ENCODE assay signal across 9 cellular contexts in the genomic region with DNA sequence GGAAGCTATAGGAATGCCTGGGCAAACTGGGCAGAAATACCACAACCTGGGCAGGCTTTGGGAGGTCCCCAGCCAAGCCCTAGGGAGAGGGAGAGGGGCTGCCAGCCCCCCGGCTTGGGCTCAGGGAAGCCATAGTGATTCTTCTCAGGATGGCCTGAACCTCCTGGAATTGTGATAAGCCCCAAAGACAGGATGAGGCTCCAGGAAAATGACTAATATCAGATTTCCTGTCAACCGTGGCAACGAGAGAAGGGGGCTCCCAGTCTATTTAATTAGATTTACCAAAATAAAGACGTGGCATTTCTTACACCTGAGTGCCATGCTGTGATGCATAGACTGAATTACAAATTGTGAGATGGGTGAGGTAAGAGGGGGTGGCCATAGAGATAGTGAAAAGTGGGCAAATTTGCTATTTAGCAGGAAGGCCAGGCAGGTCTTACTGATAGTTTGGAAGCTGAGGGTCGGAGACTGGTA. TPM values are rescaled to one million over a fixed set of nuclear protein-coding genes. Genes with fewer than 3 reads are reported as not detected.
DNase-seq lines count a peak whose midpoint lies in the region; ATAC-seq, FAIRE-seq and TF ChIP-seq lines count a peak whose summit lies in the region.
"Had no signal": no experiment of that assay in that cellular context is flagged by ENCODE, and none has a peak within 500 bp of the region (broad histone marks: within the 10 kb centered on the region; RNA-seq: fewer than 3 reads in every experiment).

No MANE protein-coding gene starts in this region.

- peak overlapping the region; percentile 98 for H3K4me2 ChIP-seq in osteoblast (ENCODE audit: insufficient read depth, low read length)

- 38% methylated on average over 5 of the region's 5 CpGs for WGBS in esophagus, 2 donors

- H3K79me2 ChIP-seq in osteoblast (ENCODE audit: insufficient read depth, low read length): no peaks in the 10 kb centered on the region

- peak overlapping the region; percentile 94 for H3K4me3 Mint-ChIP-seq in CD4-positive, alpha-beta T cell

- CTCF ChIA-PET in CD4-positive, alpha-beta T cell (lab: Charles Lee): no interaction called here

- H3K27ac Mint-ChIP-seq in CD4-positive, alpha-beta T cell: peak overlapping the region; percentile 71

- POLR2A ChIA-PET in CD4-positive, alpha-beta T cell (lab: Charles Lee): interaction anchor here (2.8 kb wide), 1 partner anchor 21 kb away, joined by 16 read pairs; a partner anchor contains a TSS

- TF ChIP-seq CTCF in CD4-positive, alpha-beta T cell (IDR thresholded peaks at IDR 0.05): no peak
- TF ChIP-seq CTCF in Peyer's patch (IDR thresholded peaks at IDR 0.05) (no peak), osteoblast (IDR thresholded peaks at IDR 0.05; ENCODE audit: extremely low read depth, low read depth, low read length) (no peak)

- H2AFZ ChIP-seq in osteoblast (ENCODE audit: low read length): peak overlapping the region; percentile 94

- H3K4me1 Mint-ChIP-seq in CD4-positive, alpha-beta T cell (ENCODE audit: low read depth): peaks cover 14% of the 10 kb centered on the region

- FAIRE-seq in urothelium cell line (lab: Jason Lieb, UNC): no peak
- FAIRE-seq: GM18507 had no signal

- H3K9me3 Mint-ChIP-seq in CD4-positive, alpha-beta T cell: no peaks in the 10 kb centered on the region

- peak; percentile 8 for ATAC-seq in CD4-positive, alpha-beta T cell (ENCODE audit: poor library complexity)

- no peak for DNase-seq in CD4-positive, alpha-beta T cell
- DNase-seq in Peyer's patch (no peak), osteoblast (ENCODE audit: insufficient read length, low spot score, missing footprints) (peak; percentile 46), DMS53 (lab: John Stamatoyannopoulos, UW) (no peak), hippocampal formation (lab: John Stamatoyannopoulos, UW) (no peak), urothelium cell line (ENCODE audit: low spot score) (no peak), nucleus accumbens (lab: John Stamatoyannopoulos, UW) (no peak)

- no peak overlapping the region for H3K27ac ChIP-seq in CD4-positive, alpha-beta T cell (ENCODE audit: low read depth, low read length)
- H3K27ac ChIP-seq in Peyer's patch (peak overlapping the region; percentile 78 to 92 (median 84)), esophagus (ENCODE audit: low read depth in 2 of 2, low read length in 1 of 2) (peak overlapping the region; percentile 89 to 92), osteoblast (ENCODE audit: low read depth, low read length) (peak overlapping the region; percentile 87)

- intact Hi-C loops in CD4-positive, alpha-beta T cell (cut with DNase I, micrococcal nuclease): no loop called here

- no peaks in the 10 kb centered on the region for H3K36me3 Mint-ChIP-seq in CD4-positive, alpha-beta T cell (ENCODE audit: low read depth)

- H3K27me3 Mint-ChIP-seq in CD4-positive, alpha-beta T cell: no peaks in the 10 kb centered on the region

- H3K4me3 ChIP-seq in Peyer's patch (peak overlapping the region; percentile 58 to 71 (median 64)), esophagus (ENCODE audit: low read depth in 1 of 2, low read length in 2 of 2) (peak overlapping the region; percentile 46 to 47), osteoblast (ENCODE audit: insufficient read depth, low read length) (peak overlapping the region; percentile 90)

- H3K9me3 ChIP-seq in CD4-positive, alpha-beta T cell (ENCODE audit: control insufficient read depth, low read length): no peaks in the 10 kb centered on the region
- H3K9me3 ChIP-seq in Peyer's patch: no peaks in the 10 kb centered on the region
- H3K9me3 ChIP-seq in esophagus (ENCODE audit: control insufficient read depth in 2 of 2, insufficient read depth in 1 of 2, low read depth in 1 of 2, low read length in 1 of 2): no peaks in the 10 kb centered on the region
- no peaks in the 10 kb centered on the region for H3K9me3 ChIP-seq in osteoblast (ENCODE audit: low read depth, low read length)

- TF ChIP-seq POLR2A in Peyer's patch (IDR thresholded peaks at IDR 0.05): no peak

- H3K36me3 ChIP-seq in Peyer's patch: no peaks in the 10 kb centered on the region
- H3K36me3 ChIP-seq in esophagus (ENCODE audit: control insufficient read depth in 2 of 2, insufficient read depth in 2 of 2, low read length in 1 of 2): no peaks in the 10 kb centered on the region
- no peaks in the 10 kb centered on the region for H3K36me3 ChIP-seq in osteoblast (ENCODE audit: insufficient read depth, low read length)

- H3K4me1 ChIP-seq in Peyer's patch (peaks cover 0 to 16% (median 2%) of the 10 kb centered on the region in 4 donors), esophagus (ENCODE audit: control insufficient read depth in 2 of 2, insufficient read depth in 2 of 2, low read length in 1 of 2) (peaks cover 0 to 3% of the 10 kb centered on the region in 2 donors), osteoblast (ENCODE audit: insufficient read depth, low read length) (peaks cover 15% of the 10 kb centered on the region)

- no peaks in the 10 kb centered on the region for H4K20me1 ChIP-seq in osteoblast (ENCODE audit: insufficient read depth, low read length)

- H3K27me3 ChIP-seq in CD4-positive, alpha-beta T cell (ENCODE audit: control insufficient read depth, insufficient read depth, low read length): no peaks in the 10 kb centered on the region
- no peaks in the 10 kb centered on the region for H3K27me3 ChIP-seq in Peyer's patch
- H3K27me3 ChIP-seq in esophagus (ENCODE audit: control insufficient read depth in 1 of 2, insufficient read depth in 2 of 2, low read length in 2 of 2): no peaks in the 10 kb centered on the region
- H3K27me3 ChIP-seq in osteoblast (ENCODE audit: insufficient read depth, low read length): no peaks in the 10 kb centered on the region

RNA-seq across cellular contexts. Expression of a gene that starts 20.4 kb away (rescaled TPM):
- total RNA-seq in CD4-positive, alpha-beta T cell: 1 to 10 TPM; 3.5 to 4.1 TPM
- total RNA-seq in Peyer's patch (10 to 100 TPM; 35.4 to 50.9 (median 43.4) TPM), osteoblast (1,145 and 1,318 TPM in 2 replicates)
- 10 to 100 TPM; 20.0 to 27.1 TPM for polyA plus RNA-seq in esophagus

RNA-seq across cellular contexts. Expression of a gene that starts 56.8 kb away (rescaled TPM):
- 100 to 1,000 TPM in 1 of 2 experiments, 10 to 100 TPM in 1; 91.6 to 101 TPM for total RNA-seq in CD4-positive, alpha-beta T cell
- total RNA-seq in Peyer's patch (10 to 100 TPM in 3 of 4 donors, 1 to 10 TPM in 1; 2.5 to 48.9 (median 22.2) TPM), osteoblast (13.4 and 14.1 TPM in 2 replicates)
- polyA plus RNA-seq in esophagus: 1 to 10 TPM; 1.9 to 3.0 TPM

Comparison
In these comparisons a context has a peak if more than half of its experiments do, and no peak if none do; other contexts are left out.
1. RNA of a gene that starts 20.4 kb away (total RNA-seq): 1,145 to 1,318 TPM in osteoblast; 35.4 to 50.9 TPM in Peyer's patch and 3.5 to 4.1 TPM in CD4-positive, alpha-beta T cell; every median in the first group is over 10 times any median in the second.
2. Peak in every context shown above with its lines, with median percentiles within 50 percentile points of each other: H3K4me3 ChIP-seq.